In the genomic region with DNA sequence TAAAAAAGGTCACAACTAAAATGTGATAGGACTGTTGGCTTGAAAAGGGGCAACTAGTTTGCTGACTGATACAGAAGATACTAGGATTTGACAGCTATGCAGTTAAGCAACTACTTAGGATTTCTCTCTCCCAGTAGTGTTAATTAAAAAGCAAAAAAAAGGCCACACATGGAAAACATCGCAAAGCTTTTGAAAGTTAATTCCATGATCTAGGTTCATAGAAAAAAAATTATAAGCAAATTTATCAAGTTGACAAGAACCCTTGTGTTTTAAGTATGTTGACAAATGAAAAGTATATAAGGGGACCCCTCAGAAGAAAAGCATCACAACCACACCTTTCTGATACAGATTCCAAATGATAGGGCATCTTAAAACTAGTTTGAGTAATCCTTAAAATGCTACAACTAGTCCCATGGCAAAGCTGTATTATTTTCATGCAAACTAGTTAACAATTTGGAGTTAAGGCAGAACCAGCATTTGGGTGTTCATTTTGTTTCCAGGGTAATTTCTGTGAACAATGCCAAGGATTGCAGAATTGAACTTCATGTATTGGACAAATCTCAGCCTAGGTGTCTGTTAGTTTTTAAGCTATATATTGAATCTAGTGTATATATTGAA, we compare ENCODE assay signal across 11 cellular contexts. TPM values are rescaled to one million over a fixed set of nuclear protein-coding genes. Genes with fewer than 3 reads are reported as not detected.
DNase-seq lines count a peak whose midpoint lies in the region; ATAC-seq and TF ChIP-seq lines count a peak whose summit lies in the region.
"Had no signal": no experiment of that assay in that cellular context is flagged by ENCODE, and none has a peak within 500 bp of the region (broad histone marks: within the 10 kb centered on the region; RNA-seq: fewer than 3 reads in every experiment).

No MANE protein-coding gene starts in this region.

- intact Hi-C loops in PC-9 (cut with micrococcal nuclease; ENCODE audit: unreplicated experiment), result no loop called here
- intact Hi-C loops in thyroid gland (cut with DNase I), result no loop called here

- H4K20me1 ChIP-seq in PC-9 (ENCODE audit: insufficient read depth), result peaks cover 7% of the 10 kb centered on the region; the same call in 1 of the 2 replicates

- no peaks in the 10 kb centered on the region for H3K9me2 ChIP-seq in PC-9 (ENCODE audit: insufficient read depth)

- H2BK120ac ChIP-seq in neuronal stem cell (ENCODE audit: low read depth, low read length), result no peak overlapping the region

- DNase-seq in activated T-cell treated with anti-CD3 and anti-CD28 coated beads, Interleukin-2, amount 50 U/mL, for 72 hours, result no peak
- DNase-seq in activated T-cell treated with anti-CD3 and anti-CD28 coated beads, Interleukin-2, amount 50 U/mL, for 1 hour, result no peak
- DNase-seq in PC-9 (no peak), erythroblast (lab: John Stamatoyannopoulos, UW) (no peak), thyroid gland (no peak), neuronal stem cell (ENCODE audit: low spot score) (no peak), NCI-H1694 (lab: John Stamatoyannopoulos, UW) (no peak), SW480 (ENCODE audit: low spot score) (no peak)
- DNase-seq: HCEC 1CT, lower lobe of right lung had no signal

- H3K4me2 ChIP-seq in PC-9, result no peak overlapping the region
- no peak overlapping the region for H3K4me2 ChIP-seq in neuronal stem cell (ENCODE audit: insufficient read depth, low read length, poor library complexity, severe bottlenecking)

- POLR2A ChIA-PET in PC-9 (lab: Charles Lee; ENCODE audit: unreplicated experiment), result interaction anchor here (0.6 to 0.7 kb wide), 3 partner anchors 16 to 1791 kb away, joined by 3 to 4 read pairs (median 3); no protein-coding TSS in a partner anchor

- no peak overlapping the region for H4K91ac ChIP-seq in neuronal stem cell (ENCODE audit: low read depth, low read length, poor library complexity)

- H2BK15ac ChIP-seq in neuronal stem cell (ENCODE audit: low read length), result no peak overlapping the region

- H3K79me1 ChIP-seq in neuronal stem cell (ENCODE audit: low read depth, low read length), result peaks cover 3% of the 10 kb centered on the region

- H2BK12ac ChIP-seq in neuronal stem cell (ENCODE audit: low read length), result no peak overlapping the region

- H3K79me2 ChIP-seq in PC-9 (ENCODE audit: low read depth), result peaks cover 24% of the 10 kb centered on the region

- H3K27me3 ChIP-seq in PC-9 (ENCODE audit: insufficient read depth, low read depth) (no peaks in the 10 kb centered on the region), thyroid gland (no peaks in the 10 kb centered on the region), neuronal stem cell (ENCODE audit: control insufficient read depth in 3 of 3, insufficient read depth in 3 of 3, low read depth in 1 of 3, low read length in 3 of 3) (no peaks in the 10 kb centered on the region)

- H2AFZ ChIP-seq in PC-9, result no peak overlapping the region
- no peak overlapping the region for H2AFZ ChIP-seq in neuronal stem cell (ENCODE audit: low read length)

- H3K27me3 Mint-ChIP-seq in activated T-cell treated with anti-CD3 and anti-CD28 coated beads, Interleukin-2, amount 50 U/mL, for 72 hours (ENCODE audit: low read depth), result no peaks in the 10 kb centered on the region

- peak; percentile 59 for TF ChIP-seq POLR2A in erythroblast (IDR thresholded peaks at IDR 0.05; ENCODE audit: low read length)
- TF ChIP-seq POLR2A in thyroid gland (IDR thresholded peaks at IDR 0.05), result no peak

- no peak overlapping the region for H3K4ac ChIP-seq in neuronal stem cell (ENCODE audit: low read length)

- H2BK5ac ChIP-seq in neuronal stem cell (ENCODE audit: low read length), result no peak overlapping the region

- H3K9ac ChIP-seq in neuronal stem cell (ENCODE audit: low read depth, low read length, poor library complexity), result no peak overlapping the region

- H4K8ac ChIP-seq in neuronal stem cell (ENCODE audit: low read depth, low read length), result no peak overlapping the region

- H3K27ac Mint-ChIP-seq in activated T-cell treated with anti-CD3 and anti-CD28 coated beads, Interleukin-2, amount 50 U/mL, for 72 hours, result peak overlapping the region; percentile 99

- no peaks in the 10 kb centered on the region for H3K9me3 ChIP-seq in PC-9 (ENCODE audit: insufficient read depth, low read depth)
- no peaks in the 10 kb centered on the region for H3K9me3 ChIP-seq in thyroid gland
- H3K9me3 ChIP-seq in neuronal stem cell (replicated peaks in 1 of 2; ENCODE audit: control insufficient read depth in 2 of 2, insufficient read depth in 1 of 2, low read depth in 1 of 2, low read length in 2 of 2), result no peaks in the 10 kb centered on the region
- H3K9me3 ChIP-seq: lower lobe of right lung had no signal

- WGBS in thyroid gland, 2 donors, result 88 to 91% methylated on average over 1 of the region's 1 CpG
- no CpG with 5 or more reads among the region's 1 CpG for whole genome bisulfite sequencing in neuronal stem cell (ENCODE audit: extremely low coverage in 2 of 2, insufficient read length in 2 of 2, insufficient replicate concordance in 1 of 2), 2 donors

- no TSS peak for BruUV-seq in PC-9 (replicated peaks; lab: Mats Ljungman, UMichigan)

- peak overlapping the region; percentile 52 to 91 for H3K4me3 Mint-ChIP-seq in activated T-cell treated with anti-CD3 and anti-CD28 coated beads, Interleukin-2, amount 50 U/mL, for 72 hours

- peaks cover 71% of the 10 kb centered on the region for H3K4me1 Mint-ChIP-seq in activated T-cell treated with anti-CD3 and anti-CD28 coated beads, Interleukin-2, amount 50 U/mL, for 72 hours (ENCODE audit: low read depth)

- peaks cover 9% of the 10 kb centered on the region for H3K4me1 ChIP-seq in PC-9 (replicated peaks; ENCODE audit: insufficient read depth)
- H3K4me1 ChIP-seq in thyroid gland, result peaks cover 10 to 21% of the 10 kb centered on the region in 2 donors
- H3K4me1 ChIP-seq in neuronal stem cell (ENCODE audit: control insufficient read depth in 2 of 2, insufficient read depth in 1 of 2, low read depth in 1 of 2, low read length in 2 of 2), result peaks cover 0 to 3% of the 10 kb centered on the region in 2 donors

- H3K18ac ChIP-seq in neuronal stem cell (ENCODE audit: low read length), result no peak overlapping the region

- peaks cover 10 to 46% of the 10 kb centered on the region in 2 donors for H3K36me3 Mint-ChIP-seq in activated T-cell treated with anti-CD3 and anti-CD28 coated beads, Interleukin-2, amount 50 U/mL, for 72 hours (ENCODE audit: insufficient read depth in 2 of 2)

- no peak overlapping the region for H3K14ac ChIP-seq in neuronal stem cell (ENCODE audit: low read length)

- no peak overlapping the region for H2AK5ac ChIP-seq in neuronal stem cell (ENCODE audit: low read depth, low read length)

- H3K4me3 ChIP-seq in PC-9 (no peak overlapping the region), thyroid gland (replicated peaks in 1 of 3) (no peak overlapping the region), neuronal stem cell (ENCODE audit: low read length in 2 of 2) (no peak overlapping the region)
- H3K4me3 ChIP-seq: lower lobe of right lung had no signal

- no peak for ATAC-seq in activated T-cell treated with anti-CD3 and anti-CD28 coated beads, Interleukin-2, amount 50 U/mL, for 72 hours (replicated peaks in 1 of 2)
- ATAC-seq: lower lobe of right lung had no signal

- H3K36me3 ChIP-seq in PC-9 (ENCODE audit: low read depth) (peaks cover 26% of the 10 kb centered on the region; the same call in 1 of the 2 replicates), thyroid gland (peaks cover 12 to 20% of the 10 kb centered on the region in 2 donors), neuronal stem cell (replicated peaks in 1 of 2; ENCODE audit: control insufficient read depth in 2 of 2, insufficient read depth in 2 of 2, low read length in 2 of 2) (peaks cover 4 to 83% of the 10 kb centered on the region in 2 donors)

- H3K23ac ChIP-seq in neuronal stem cell (ENCODE audit: low read depth, low read length, poor library complexity), result no peak overlapping the region

- peaks cover 53% of the 10 kb centered on the region for H3F3A ChIP-seq in PC-9 (ENCODE audit: insufficient read depth, low read depth)

- H3K27ac ChIP-seq in PC-9, result peak overlapping the region; percentile 47
- peak overlapping the region in 2 of 3 donors; percentile 42 to 54 for H3K27ac ChIP-seq in thyroid gland
- no peak overlapping the region for H3K27ac ChIP-seq in neuronal stem cell (replicated peaks; ENCODE audit: low read length)
- H3K27ac ChIP-seq: C4-2B had no signal

- TF ChIP-seq CTCF in PC-9 (conservative IDR thresholded peaks at IDR 0.05), result no peak
- no peak for TF ChIP-seq CTCF in thyroid gland (IDR thresholded peaks at IDR 0.05)

- CTCF ChIA-PET in PC-9 (lab: Charles Lee), result no interaction called here

- H3K9me3 Mint-ChIP-seq in activated T-cell treated with anti-CD3 and anti-CD28 coated beads, Interleukin-2, amount 50 U/mL, for 72 hours, result no peaks in the 10 kb centered on the region

RNA-seq across cellular contexts. Expression of a gene that starts 4.1 kb away (rescaled TPM):
- 100 to 1,000 TPM; 187 to 196 TPM for total RNA-seq in activated T-cell treated with anti-CD3 and anti-CD28 coated beads, Interleukin-2, amount 50 U/mL, for 72 hours
- 58.4 and 67.7 TPM in 2 replicates for total RNA-seq in PC-9 (2021)
- 100 to 1,000 TPM; 147 to 211 (median 186) TPM for total RNA-seq in thyroid gland
- 227 TPM for polyA plus RNA-seq in neuronal stem cell (2013, experiment 1 of 2)
- 230 TPM for polyA plus RNA-seq in neuronal stem cell (2013, experiment 2 of 2)

RNA-seq across cellular contexts. Expression of a gene that starts 16.4 kb away (rescaled TPM):
- total RNA-seq in activated T-cell treated with anti-CD3 and anti-CD28 coated beads, Interleukin-2, amount 50 U/mL, for 72 hours, result 100 to 1,000 TPM; 217 to 264 TPM
- 77.3 and 96.2 TPM in 2 replicates for total RNA-seq in PC-9 (2021)
- 100 to 1,000 TPM; 158 to 193 (median 172) TPM for total RNA-seq in thyroid gland
- 97.6 TPM for polyA plus RNA-seq in neuronal stem cell (2013, experiment 1 of 2)
- polyA plus RNA-seq in neuronal stem cell (2013, experiment 2 of 2), result 99.1 TPM

RNA-seq across cellular contexts. Expression of a gene that starts 50.6 kb away (rescaled TPM):
- total RNA-seq in activated T-cell treated with anti-CD3 and anti-CD28 coated beads, Interleukin-2, amount 50 U/mL, for 72 hours, result under 1 TPM; 0.35 to 0.72 TPM
- total RNA-seq in PC-9 (2021) (not detected in 2 replicates), thyroid gland (under 1 TPM; 0.11 to 0.54 (median 0.31) TPM)
- 0.01 TPM for polyA plus RNA-seq in neuronal stem cell (2013, experiment 1 of 2)
- not detected for polyA plus RNA-seq in neuronal stem cell (2013, experiment 2 of 2)
- total RNA-seq: lower lobe of right lung had no signal
